8 cellular contexts compared by ENCODE assay signal in the genomic region with DNA sequence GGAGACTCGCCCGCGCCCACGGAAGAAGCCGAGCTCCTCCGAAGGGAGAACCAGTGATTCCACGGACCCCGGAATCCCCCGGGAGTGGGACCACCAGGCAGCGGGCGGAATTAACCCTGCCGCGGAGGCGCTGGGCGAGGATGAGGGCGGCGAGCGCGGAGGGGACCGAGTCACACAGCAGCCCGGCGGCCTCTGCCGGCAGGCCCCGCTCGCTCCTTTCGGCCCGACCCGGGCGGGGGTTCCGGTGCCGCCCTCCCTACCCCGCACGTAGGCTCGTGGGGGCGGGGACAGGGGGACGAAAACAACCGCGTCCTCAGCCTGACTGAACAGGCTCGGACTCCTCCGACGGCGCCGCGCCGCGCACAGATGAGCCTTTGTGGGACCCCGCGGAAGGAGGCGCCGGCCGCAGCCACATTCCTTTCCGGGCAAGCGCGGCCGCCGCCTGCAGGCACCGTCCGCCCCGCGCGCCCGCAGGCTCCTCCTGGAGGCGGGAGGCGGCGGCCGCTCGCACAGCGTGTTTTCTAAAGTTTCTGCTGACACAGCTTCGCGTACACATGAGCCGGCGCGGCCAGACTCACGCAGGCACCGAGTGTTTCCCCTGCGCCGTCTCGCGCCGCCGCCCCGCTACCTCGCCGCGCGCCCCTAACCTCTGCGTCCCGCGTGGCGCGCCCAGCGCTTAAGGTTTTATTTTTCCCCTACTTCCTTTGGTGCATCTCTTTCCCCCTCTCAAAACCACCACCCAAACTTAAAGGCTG.
DNase-seq lines count a peak whose midpoint lies in the region; ATAC-seq and TF ChIP-seq lines count a peak whose summit lies in the region.

No MANE protein-coding gene starts in this region.

- peaks cover 3% of the 10 kb centered on the region for H3K36me3 Mint-ChIP-seq in activated B cell treated with CpG ODN at 0.5 μM for 24 hours (ENCODE audit: low read depth)

- intact Hi-C loops in activated B cell treated with CpG ODN at 0.5 μM for 24 hours (cut with micrococcal nuclease): loop anchor here (1.0 to 5.0 kb wide), 12 partner anchors 13 to 1707 kb away; partner anchors contain the start of genes ARID1B, DYNLT1, TFB1M and ZDHHC14

- POLR2A ChIA-PET in activated B cell treated with CpG ODN at 0.5 μM for 24 hours (lab: Charles Lee): interaction anchor here (0.5 to 2.9 kb wide), 23 partner anchors 9 to 337 kb away, joined by 3 to 33 read pairs (median 4); partner anchors contain the start of gene ARID1B

- H3K4me1 Mint-ChIP-seq in activated B cell treated with CpG ODN at 0.5 μM for 24 hours: peaks cover 66% of the 10 kb centered on the region

- H3K27me3 Mint-ChIP-seq in activated B cell treated with CpG ODN at 0.5 μM for 24 hours: no peaks in the 10 kb centered on the region

- H3K4me3 ChIP-seq in cardiac fibroblast (replicated peaks in 1 of 2; ENCODE audit: low read depth in 2 of 2, low read length in 2 of 2): peak overlapping the region; percentile 62 to 65

- DNase-seq in AG08395 (ENCODE audit: low spot score): peak; percentile 86
- peak; percentile 77 for DNase-seq in NCI-H2171 treated with DMSO at 0.1 percent for 48 hours (lab: John Stamatoyannopoulos, UW)
- peak; percentile 87 for DNase-seq in activated B cell treated with CpG ODN at 0.5 μM for 24 hours
- DNase-seq in cardiac fibroblast (ENCODE audit: low read depth in 2 of 2): peak; percentile 87 to 96
- peak; percentile 97 for DNase-seq in islet precursor cell
- DNase-seq in stimulated activated CD4-positive, alpha-beta T cell treated with anti-CD3 and anti-CD28 coated beads, Interleukin-12 subunit alpha, Interleukin-12 subunit beta, amount 100 ng/mL, for 4 hours: peak; percentile 83

- TF ChIP-seq CTCF in activated B cell treated with CpG ODN at 0.5 μM for 24 hours (IDR thresholded peaks at IDR 0.05) (no peak), cardiac fibroblast (IDR thresholded peaks at IDR 0.05; ENCODE audit: low read depth, low read length) (no peak)

- CTCF ChIA-PET in activated B cell treated with CpG ODN at 0.5 μM for 24 hours (lab: Charles Lee): interaction anchor here (0.8 to 1.5 kb wide), 4 partner anchors 162 to 385 kb away, joined by 3 read pairs; no protein-coding TSS in a partner anchor

- peak overlapping the region; percentile 90 for H3K4me3 Mint-ChIP-seq in activated B cell treated with CpG ODN at 0.5 μM for 24 hours

- H3K27ac Mint-ChIP-seq in activated B cell treated with CpG ODN at 0.5 μM for 24 hours: peak overlapping the region; percentile 98

- no peaks in the 10 kb centered on the region for H3K9me3 Mint-ChIP-seq in activated B cell treated with CpG ODN at 0.5 μM for 24 hours

- peak; percentile 70 for ATAC-seq in GM18861 (IDR thresholded peaks at IDR 0.05; ENCODE audit: unreplicated experiment)
- peak; percentile 73 for ATAC-seq in HG03066 (IDR thresholded peaks at IDR 0.05; ENCODE audit: low read depth, unreplicated experiment)
- ATAC-seq in activated B cell treated with CpG ODN at 0.5 μM for 24 hours (ENCODE audit: low read depth): peak; percentile 79

Comparison
In these comparisons a context has a peak if more than half of its experiments do, and no peak if none do; other contexts are left out.
1. Peak in every context shown above with its lines: DNase-seq, ATAC-seq and H3K4me3 ChIP-seq.